ENCODE assay signal across 17 cellular contexts in the genomic region with DNA sequence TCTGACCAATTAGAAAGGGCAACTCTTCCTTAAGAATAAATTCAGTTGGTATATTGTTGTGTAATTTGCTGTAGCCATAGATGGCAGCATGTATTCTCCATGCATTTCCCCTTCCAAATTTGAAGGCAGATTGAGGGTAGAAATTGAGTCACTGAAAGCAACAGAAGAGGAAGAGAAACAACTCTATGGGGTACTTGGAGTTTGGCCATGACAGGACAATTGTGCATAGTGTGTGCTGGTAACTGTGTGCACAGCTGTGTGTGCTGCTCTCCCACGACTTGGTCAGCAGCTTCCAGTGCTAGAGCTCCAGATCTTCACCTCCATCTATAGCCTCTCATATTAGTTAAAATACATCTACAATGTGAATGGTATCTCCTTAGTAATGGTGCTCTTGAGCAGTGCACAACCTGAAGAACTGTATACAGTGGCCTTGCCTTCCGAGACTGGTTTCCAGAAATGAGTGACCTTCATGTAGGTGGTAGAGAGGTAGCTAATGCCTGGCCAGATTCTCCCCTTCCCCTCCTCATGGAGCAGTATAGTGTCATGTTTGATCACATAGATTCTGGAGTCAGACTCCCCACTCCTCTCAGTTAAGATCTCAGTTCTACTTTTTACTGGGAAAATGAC. TPM values are rescaled to one million over a fixed set of nuclear protein-coding genes. Genes with fewer than 3 reads are reported as not detected.
A peak's percentile ranks its signal among the peaks of the same experiment; 100 is the strongest.
DNase-seq lines count a peak whose midpoint lies in the region; ATAC-seq, FAIRE-seq and TF ChIP-seq lines count a peak whose summit lies in the region.
"Had no signal": no experiment of that assay in that cellular context is flagged by ENCODE, and none has a peak within 500 bp of the region (broad histone marks: within the 10 kb centered on the region; RNA-seq: fewer than 3 reads in every experiment).

No MANE protein-coding gene starts in this region.

- 58 to 75% (median 61%) methylated on average over 2 of the region's 2 CpGs for WGBS in spleen, 5 donors

- no peak for FAIRE-seq in urothelium cell line (lab: Jason Lieb, UNC)

- no peak for TF ChIP-seq POLR2A in spleen (IDR thresholded peaks at IDR 0.05)

- no peaks in the 10 kb centered on the region for H3K9me3 ChIP-seq in spleen
- H3K9me3 ChIP-seq: HAP-1 had no signal

- peaks cover 0 to 14% (median 0%) of the 10 kb centered on the region in 7 donors for H3K27me3 ChIP-seq in spleen (replicated peaks in 1 of 7)

- H3K27ac ChIP-seq in spleen: no peak overlapping the region

- H3K4me1 ChIP-seq in spleen: peaks cover 0 to 44% (median 12%) of the 10 kb centered on the region in 6 donors
- H3K4me1 ChIP-seq: HAP-1 had no signal

- ATAC-seq in Right ventricle myocardium inferior (peak; percentile 23), HG02973 (IDR thresholded peaks at IDR 0.05; ENCODE audit: unreplicated experiment) (peak; percentile 53)

- no peak for TF ChIP-seq CTCF in spleen (IDR thresholded peaks at IDR 0.05 in 8 of 11, conservative IDR thresholded peaks at IDR 0.05 in 3 of 11)

- no peak for DNase-seq in Right ventricle myocardium inferior (ENCODE audit: missing footprints)
- no peak for DNase-seq in cardiac septum (ENCODE audit: low spot score)
- DNase-seq in NOMO-1 treated with DMSO at 0.1 percent for 48 hours (lab: John Stamatoyannopoulos, UW; ENCODE audit: unreplicated experiment): peak; percentile 88
- no peak for DNase-seq in HPDE6-E6E7 (ENCODE audit: extremely low spot score)
- DNase-seq in activated T-cell treated with anti-CD3 and anti-CD28 coated beads, Interleukin-2, amount 50 U/mL, for 1 hour: no peak
- no peak for DNase-seq in spleen
- no peak for DNase-seq in urothelium cell line (ENCODE audit: low spot score)
- DNase-seq: 8988T; immature natural killer cell; IMR-90; NCI-H2029 treated with DMSO at 0.1 percent for 48 hours; stimulated activated CD4-positive, alpha-beta T cell treated with anti-CD3 and anti-CD28 coated beads, Interleukin-4, amount 100 ng/mL, for 24 hours had no signal

- H3K4me3 ChIP-seq in spleen: no peak overlapping the region
- H3K4me3 ChIP-seq: HAP-1 had no signal

- intact Hi-C loops in Right ventricle myocardium inferior (cut with DNase I): loop anchor here (10.0 kb wide), 1 partner anchor 46 kb away; a partner anchor contains a TSS
- intact Hi-C loops in cardiac septum (cut with DNase I): no loop called here
- intact Hi-C loops in spleen (cut with DNase I; ENCODE audit: low total_unique reads): no loop called here

- H3K36me3 ChIP-seq in spleen: no peaks in the 10 kb centered on the region
- H3K36me3 ChIP-seq: HAP-1 had no signal

RNA-seq across cellular contexts. Expression of a gene that starts 0.9 kb away (rescaled TPM):
- total RNA-seq in Right ventricle myocardium inferior: not detected
- total RNA-seq in cardiac septum: not detected
- 1 to 10 TPM in 1 of 7 donors, under 1 TPM in 4, not detected in 2; 0.16 to 1.0 (median 0.36) TPM for total RNA-seq in spleen
- 1 to 10 TPM in 1 of 3 donors, under 1 TPM in 2; 0.38 to 1.3 (median 0.59) TPM for polyA plus RNA-seq in spleen
- total RNA-seq: IMR-90, mononuclear cell, pulmonary artery endothelial cell had no signal
- polyA plus RNA-seq: immature natural killer cell, IMR-90 had no signal

RNA-seq across cellular contexts. Expression of a gene that starts 24.9 kb away (rescaled TPM):
- total RNA-seq in Right ventricle myocardium inferior (not detected), cardiac septum (0.22 TPM), spleen (1 to 10 TPM in 3 of 7 donors, under 1 TPM in 4; 0.37 to 1.7 (median 0.94) TPM)
- polyA plus RNA-seq in spleen: under 1 TPM; 0.13 to 0.99 (median 0.30) TPM
- total RNA-seq: IMR-90; mononuclear cell; pulmonary artery endothelial cell; T-helper 2 cell treated with Interferon-gamma antibody and Interleukin-4, amounts not matched to agents 100 ng/mL and 5 ng/mL, for 36 hours had no signal
- polyA plus RNA-seq: IMR-90 had no signal

RNA-seq across cellular contexts. Expression of a gene that starts 49.4 kb away (rescaled TPM):
- 6.3 TPM for total RNA-seq in Right ventricle myocardium inferior
- total RNA-seq in cardiac septum: 4.4 TPM
- total RNA-seq in spleen: 100 to 1,000 TPM; 136 to 269 (median 242) TPM
- polyA plus RNA-seq in spleen: 100 to 1,000 TPM; 165 to 229 (median 187) TPM
- total RNA-seq: IMR-90, pulmonary artery endothelial cell had no signal

Comparison
In these comparisons a context has a peak if more than half of its experiments do, and no peak if none do; other contexts are left out.
1. RNA of a gene that starts 49.4 kb away (total RNA-seq): 136 to 269 TPM in spleen; 6.3 TPM in Right ventricle myocardium inferior (single experiment) and 4.4 TPM in cardiac septum (single experiment); every median in the first group is over 10 times any median in the second.